34 cellular contexts compared by ENCODE assay signal in genomic region chr11:129202646-129203045, GRCh38.
"Had no signal": no experiment of that assay in that cellular context is flagged by ENCODE, and none has a peak within 500 bp of the region (broad histone marks: within the 10 kb centered on the region; RNA-seq: fewer than 3 reads in every experiment).

No MANE protein-coding gene starts in this region.

- H3K36me3 ChIP-seq: adrenal gland, breast epithelium, cardiac muscle cell, colonic mucosa, WERI-Rb-1 had no signal

- H3K27me3 Mint-ChIP-seq: activated CD4-positive, alpha-beta T cell treated with anti-CD3 and anti-CD28 coated beads for 36 hours; activated CD4-positive, alpha-beta T cell treated with anti-CD3 and anti-CD28 coated beads, Interleukin-2, amount 10 ng/mL, durations not matched to agents 24 days and 14 days; activated CD8-positive, alpha-beta memory T cell treated with anti-CD3 and anti-CD28 coated beads, Interleukin-2, amount 10 ng/mL, durations not matched to agents 7 days and 5 days; activated naive CD4-positive, alpha-beta T cell treated with anti-CD3 and anti-CD28 coated beads, Interleukin-2, amount 50 U/mL, for 24 hours; activated naive CD8-positive, alpha-beta T cell treated with anti-CD3 and anti-CD28 coated beads for 36 hours; activated naive CD8-positive, alpha-beta T cell treated with anti-CD3 and anti-CD28 coated beads, Interleukin-2, amount 50 U/mL, for 24 hours; brain had no signal

- H3K27me3 ChIP-seq: adrenal gland, breast epithelium, cardiac muscle cell, colonic mucosa had no signal

- H3K9me3 ChIP-seq: adrenal gland, colonic mucosa had no signal

- ATAC-seq: activated CD4-positive, alpha-beta T cell treated with anti-CD3 and anti-CD28 coated beads for 36 hours; activated CD8-positive, alpha-beta memory T cell treated with anti-CD3 and anti-CD28 coated beads, Interleukin-2, amount 10 ng/mL, durations not matched to agents 7 days and 5 days; activated CD8-positive, alpha-beta T cell treated with anti-CD3 and anti-CD28 coated beads, Interleukin-2, amount 10 ng/mL, durations not matched to agents 7 days and 5 days; activated naive CD8-positive, alpha-beta T cell treated with anti-CD3 and anti-CD28 coated beads, Interleukin-2, amount 50 U/mL, for 24 hours; esophagus mucosa had no signal

- H3K4me3 Mint-ChIP-seq: activated CD4-positive, alpha-beta memory T cell treated with anti-CD3 and anti-CD28 coated beads for 36 hours; activated CD4-positive, alpha-beta T cell treated with anti-CD3 and anti-CD28 coated beads for 36 hours; activated CD4-positive, alpha-beta T cell treated with anti-CD3 and anti-CD28 coated beads, Interleukin-2, amount 10 ng/mL, durations not matched to agents 24 days and 14 days; activated CD8-positive, alpha-beta memory T cell treated with anti-CD3 and anti-CD28 coated beads, Interleukin-2, amount 10 ng/mL, durations not matched to agents 7 days and 5 days; activated CD8-positive, alpha-beta T cell treated with anti-CD3 and anti-CD28 coated beads, Interleukin-2, amount 10 ng/mL, durations not matched to agents 7 days and 5 days; activated naive CD4-positive, alpha-beta T cell treated with anti-CD3 and anti-CD28 coated beads for 36 hours; activated naive CD4-positive, alpha-beta T cell treated with anti-CD3 and anti-CD28 coated beads, Interleukin-2, amount 50 U/mL, for 24 hours; activated naive CD8-positive, alpha-beta T cell treated with anti-CD3 and anti-CD28 coated beads for 36 hours; activated naive CD8-positive, alpha-beta T cell treated with anti-CD3 and anti-CD28 coated beads, Interleukin-2, amount 50 U/mL, for 24 hours; activated T-helper 1 cell treated with anti-CD3 and anti-CD28 coated beads, Interleukin-12 subunit alpha, Interleukin-12 subunit beta, Interleukin-2, Interleukin-4 antibody, amounts not matched to agents 30 ng/mL and 10 ng/mL and 1 ng/mL, durations not matched to agents 14 hours and 24 hours and 36 hours; brain; endodermal cell; T-helper 1 cell treated with Interleukin-12 subunit alpha and Interleukin-12 subunit beta and Interleukin-4 antibody, amounts not matched to agents 30 μg/mL and 1 μg/mL, for 36 hours; T-helper 2 cell treated with Interferon-gamma antibody and Interleukin-4, amounts not matched to agents 5 μg/mL and 100 μg/mL, for 36 hours had no signal

- H3K36me3 Mint-ChIP-seq: activated CD8-positive, alpha-beta memory T cell treated with anti-CD3 and anti-CD28 coated beads, Interleukin-2, amount 10 ng/mL, durations not matched to agents 7 days and 5 days had no signal

- H3K27ac ChIP-seq: adrenal gland, breast epithelium, cardiac muscle cell, colonic mucosa, WERI-Rb-1 had no signal

- H3K27ac Mint-ChIP-seq: activated CD4-positive, alpha-beta memory T cell treated with anti-CD3 and anti-CD28 coated beads for 36 hours; activated CD4-positive, alpha-beta T cell treated with anti-CD3 and anti-CD28 coated beads for 36 hours; activated CD4-positive, alpha-beta T cell treated with anti-CD3 and anti-CD28 coated beads, Interleukin-2, amount 10 ng/mL, durations not matched to agents 24 days and 14 days; activated CD8-positive, alpha-beta memory T cell treated with anti-CD3 and anti-CD28 coated beads, Interleukin-2, amount 10 ng/mL, durations not matched to agents 7 days and 5 days; activated CD8-positive, alpha-beta T cell treated with anti-CD3 and anti-CD28 coated beads, Interleukin-2, amount 10 ng/mL, durations not matched to agents 7 days and 5 days; activated naive CD4-positive, alpha-beta T cell treated with anti-CD3 and anti-CD28 coated beads for 36 hours; activated naive CD4-positive, alpha-beta T cell treated with anti-CD3 and anti-CD28 coated beads, Interleukin-2, amount 50 U/mL, for 24 hours; activated naive CD8-positive, alpha-beta T cell treated with anti-CD3 and anti-CD28 coated beads for 36 hours; activated naive CD8-positive, alpha-beta T cell treated with anti-CD3 and anti-CD28 coated beads, Interleukin-2, amount 50 U/mL, for 24 hours; activated T-helper 1 cell treated with anti-CD3 and anti-CD28 coated beads, Interleukin-12 subunit alpha, Interleukin-12 subunit beta, Interleukin-2, Interleukin-4 antibody, amounts not matched to agents 30 ng/mL and 10 ng/mL and 1 ng/mL, durations not matched to agents 14 hours and 24 hours and 36 hours; activated T-helper 2 cell treated with anti-CD3 and anti-CD28 coated beads, Interferon-gamma antibody, Interleukin-2, Interleukin-4, amounts not matched to agents 10 μg/mL and 5 μg/mL and 100 μg/mL, durations not matched to agents 14 hours and 24 hours and 36 hours; brain; endodermal cell; T-helper 1 cell treated with Interleukin-12 subunit alpha and Interleukin-12 subunit beta and Interleukin-4 antibody, amounts not matched to agents 30 μg/mL and 1 μg/mL, for 36 hours; T-helper 2 cell treated with Interferon-gamma antibody and Interleukin-4, amounts not matched to agents 5 μg/mL and 100 μg/mL, for 36 hours had no signal

- H3K4me3 ChIP-seq: adrenal gland, breast epithelium, cardiac muscle cell, colonic mucosa had no signal

- DNase-seq: activated CD4-positive, alpha-beta memory T cell treated with anti-CD3 and anti-CD28 coated beads for 36 hours; activated CD4-positive, alpha-beta T cell treated with anti-CD3 and anti-CD28 coated beads for 36 hours; activated CD4-positive, alpha-beta T cell treated with anti-CD3 and anti-CD28 coated beads, Interleukin-2, amount 10 ng/mL, durations not matched to agents 24 days and 14 days; activated CD4-positive, CD25-positive, alpha-beta regulatory T cell; activated CD4-positive, CD25-positive, alpha-beta regulatory T cell treated with anti-CD3 and anti-CD28 coated beads, Interleukin-2, amount 50 U/mL, for 72 hours; activated CD8-positive, alpha-beta memory T cell treated with anti-CD3 and anti-CD28 coated beads, Interleukin-2, amount 10 ng/mL, durations not matched to agents 7 days and 5 days; activated CD8-positive, alpha-beta memory T cell treated with anti-CD3 and anti-CD28 coated beads, Interleukin-2, amount 50 U/mL, for 4 hours; activated CD8-positive, alpha-beta T cell treated with anti-CD3 and anti-CD28 coated beads, Interleukin-2, amount 10 ng/mL, durations not matched to agents 7 days and 5 days; activated effector memory CD4-positive, alpha-beta T cell treated with anti-CD3 and anti-CD28 coated beads, Interleukin-2, amount 50 U/mL, for 16 hours; activated naive CD4-positive, alpha-beta T cell treated with anti-CD3 and anti-CD28 coated beads for 36 hours; activated naive CD8-positive, alpha-beta T cell treated with anti-CD3 and anti-CD28 coated beads for 36 hours; activated naive CD8-positive, alpha-beta T cell treated with anti-CD3 and anti-CD28 coated beads, Interleukin-2, amount 50 U/mL, for 24 hours; activated T-cell treated with anti-CD3 and anti-CD28 coated beads, Interleukin-2, amount 50 U/mL, for 1 hour; activated T-cell treated with anti-CD3 and anti-CD28 coated beads, Interleukin-2, amount 50 U/mL, for 48 hours; adrenal gland; amygdala; aorta; central memory CD4-positive, alpha-beta T cell; cerebellar nuclear complex; colonic mucosa; effector memory CD4-positive, alpha-beta T cell; endodermal cell; foreskin fibroblast; T1000; WERI-Rb-1 had no signal

- H3K4me1 Mint-ChIP-seq: activated CD4-positive, alpha-beta T cell treated with anti-CD3 and anti-CD28 coated beads, Interleukin-2, amount 10 ng/mL, durations not matched to agents 24 days and 14 days; activated CD8-positive, alpha-beta memory T cell treated with anti-CD3 and anti-CD28 coated beads, Interleukin-2, amount 10 ng/mL, durations not matched to agents 7 days and 5 days had no signal

- H3K4me1 ChIP-seq: adrenal gland, breast epithelium, colonic mucosa had no signal
